In genomic region chr16:47888142-47888541, GRCh38 we compare ENCODE assay signal across 1 cellular context.
TF ChIP-seq lines count a peak whose summit lies in the region.

No MANE protein-coding gene starts in this region.

TF ChIP-seq in HepG2, 621 proteins besides CTCF, POLR2A, EP300 and RAD21 (continued from another document and continues in another):
- TF ChIP-seq, protein P1, sequence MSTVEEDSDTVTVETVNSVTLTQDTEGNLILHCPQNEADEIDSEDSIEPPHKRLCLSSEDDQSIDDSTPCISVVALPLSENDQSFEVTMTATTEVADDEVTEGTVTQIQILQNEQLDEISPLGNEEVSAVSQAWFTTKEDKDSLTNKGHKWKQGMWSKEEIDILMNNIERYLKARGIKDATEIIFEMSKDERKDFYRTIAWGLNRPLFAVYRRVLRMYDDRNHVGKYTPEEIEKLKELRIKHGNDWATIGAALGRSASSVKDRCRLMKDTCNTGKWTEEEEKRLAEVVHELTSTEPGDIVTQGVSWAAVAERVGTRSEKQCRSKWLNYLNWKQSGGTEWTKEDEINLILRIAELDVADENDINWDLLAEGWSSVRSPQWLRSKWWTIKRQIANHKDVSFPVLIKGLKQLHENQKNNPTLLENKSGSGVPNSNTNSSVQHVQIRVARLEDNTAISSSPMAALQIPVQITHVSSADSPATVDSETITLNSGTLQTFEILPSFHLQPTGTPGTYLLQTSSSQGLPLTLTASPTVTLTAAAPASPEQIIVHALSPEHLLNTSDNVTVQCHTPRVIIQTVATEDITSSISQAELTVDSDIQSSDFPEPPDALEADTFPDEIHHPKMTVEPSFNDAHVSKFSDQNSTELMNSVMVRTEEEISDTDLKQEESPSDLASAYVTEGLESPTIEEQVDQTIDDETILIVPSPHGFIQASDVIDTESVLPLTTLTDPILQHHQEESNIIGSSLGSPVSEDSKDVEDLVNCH (CRISPR knock-in tag; IDR thresholded peaks at IDR 0.05) = no peak
- TF ChIP-seq NFRKB (IDR thresholded peaks at IDR 0.05) (no peak), ZFAT (CRISPR knock-in tag; conservative IDR thresholded peaks at IDR 0.05) (no peak), DRAP1 (CRISPR knock-in tag; IDR thresholded peaks at IDR 0.05) (no peak), KAT8 (CRISPR knock-in tag; IDR thresholded peaks at IDR 0.05) (no peak), ZSCAN30 (CRISPR knock-in tag; IDR thresholded peaks at IDR 0.05) (no peak), POLR2AphosphoS5 (IDR thresholded peaks at IDR 0.05; ENCODE audit: low read depth, low read length) (no peak), ZSCAN22 (CRISPR knock-in tag; IDR thresholded peaks at IDR 0.05) (no peak), REL (CRISPR knock-in tag; conservative IDR thresholded peaks at IDR 0.05) (no peak), ZNF740 (CRISPR knock-in tag; IDR thresholded peaks at IDR 0.05) (no peak), MIER3 (CRISPR knock-in tag; IDR thresholded peaks at IDR 0.05; ENCODE audit: borderline replicate concordance) (peak; percentile 65; the same call in 1 of the 2 replicates), ZNF747 (CRISPR knock-in tag; IDR thresholded peaks at IDR 0.05; ENCODE audit: borderline replicate concordance) (no peak), ZNF30 (CRISPR knock-in tag; IDR thresholded peaks at IDR 0.05) (no peak), PRPF4 (IDR thresholded peaks at IDR 0.05; ENCODE audit: low read depth, low read length, poor library complexity, severe bottlenecking) (no peak), DPF2 (CRISPR knock-in tag; IDR thresholded peaks at IDR 0.05; ENCODE audit: borderline replicate concordance, low read depth) (no peak), JARID2 (CRISPR knock-in tag; IDR thresholded peaks at IDR 0.05; ENCODE audit: insufficient replicate concordance) (no peak), HOXA3 (CRISPR knock-in tag; IDR thresholded peaks at IDR 0.05) (no peak), NR2F6 (IDR thresholded peaks at IDR 0.05) (peak; percentile 38; the same call in 1 of the 2 replicates), NR2F6 (CRISPR knock-in tag; IDR thresholded peaks at IDR 0.05) (peak; percentile 45; the same call in 1 of the 2 replicates), ZNF207 (IDR thresholded peaks at IDR 0.05; ENCODE audit: borderline replicate concordance) (no peak), MEF2D (CRISPR knock-in tag; IDR thresholded peaks at IDR 0.05) (no peak), AFF4 (CRISPR knock-in tag; IDR thresholded peaks at IDR 0.05) (no peak), SUZ12 (IDR thresholded peaks at IDR 0.05; ENCODE audit: low read depth, low read length) (no peak), ZNF75D (CRISPR knock-in tag; IDR thresholded peaks at IDR 0.05; ENCODE audit: borderline replicate concordance) (no peak)
- TF ChIP-seq, protein P2, sequence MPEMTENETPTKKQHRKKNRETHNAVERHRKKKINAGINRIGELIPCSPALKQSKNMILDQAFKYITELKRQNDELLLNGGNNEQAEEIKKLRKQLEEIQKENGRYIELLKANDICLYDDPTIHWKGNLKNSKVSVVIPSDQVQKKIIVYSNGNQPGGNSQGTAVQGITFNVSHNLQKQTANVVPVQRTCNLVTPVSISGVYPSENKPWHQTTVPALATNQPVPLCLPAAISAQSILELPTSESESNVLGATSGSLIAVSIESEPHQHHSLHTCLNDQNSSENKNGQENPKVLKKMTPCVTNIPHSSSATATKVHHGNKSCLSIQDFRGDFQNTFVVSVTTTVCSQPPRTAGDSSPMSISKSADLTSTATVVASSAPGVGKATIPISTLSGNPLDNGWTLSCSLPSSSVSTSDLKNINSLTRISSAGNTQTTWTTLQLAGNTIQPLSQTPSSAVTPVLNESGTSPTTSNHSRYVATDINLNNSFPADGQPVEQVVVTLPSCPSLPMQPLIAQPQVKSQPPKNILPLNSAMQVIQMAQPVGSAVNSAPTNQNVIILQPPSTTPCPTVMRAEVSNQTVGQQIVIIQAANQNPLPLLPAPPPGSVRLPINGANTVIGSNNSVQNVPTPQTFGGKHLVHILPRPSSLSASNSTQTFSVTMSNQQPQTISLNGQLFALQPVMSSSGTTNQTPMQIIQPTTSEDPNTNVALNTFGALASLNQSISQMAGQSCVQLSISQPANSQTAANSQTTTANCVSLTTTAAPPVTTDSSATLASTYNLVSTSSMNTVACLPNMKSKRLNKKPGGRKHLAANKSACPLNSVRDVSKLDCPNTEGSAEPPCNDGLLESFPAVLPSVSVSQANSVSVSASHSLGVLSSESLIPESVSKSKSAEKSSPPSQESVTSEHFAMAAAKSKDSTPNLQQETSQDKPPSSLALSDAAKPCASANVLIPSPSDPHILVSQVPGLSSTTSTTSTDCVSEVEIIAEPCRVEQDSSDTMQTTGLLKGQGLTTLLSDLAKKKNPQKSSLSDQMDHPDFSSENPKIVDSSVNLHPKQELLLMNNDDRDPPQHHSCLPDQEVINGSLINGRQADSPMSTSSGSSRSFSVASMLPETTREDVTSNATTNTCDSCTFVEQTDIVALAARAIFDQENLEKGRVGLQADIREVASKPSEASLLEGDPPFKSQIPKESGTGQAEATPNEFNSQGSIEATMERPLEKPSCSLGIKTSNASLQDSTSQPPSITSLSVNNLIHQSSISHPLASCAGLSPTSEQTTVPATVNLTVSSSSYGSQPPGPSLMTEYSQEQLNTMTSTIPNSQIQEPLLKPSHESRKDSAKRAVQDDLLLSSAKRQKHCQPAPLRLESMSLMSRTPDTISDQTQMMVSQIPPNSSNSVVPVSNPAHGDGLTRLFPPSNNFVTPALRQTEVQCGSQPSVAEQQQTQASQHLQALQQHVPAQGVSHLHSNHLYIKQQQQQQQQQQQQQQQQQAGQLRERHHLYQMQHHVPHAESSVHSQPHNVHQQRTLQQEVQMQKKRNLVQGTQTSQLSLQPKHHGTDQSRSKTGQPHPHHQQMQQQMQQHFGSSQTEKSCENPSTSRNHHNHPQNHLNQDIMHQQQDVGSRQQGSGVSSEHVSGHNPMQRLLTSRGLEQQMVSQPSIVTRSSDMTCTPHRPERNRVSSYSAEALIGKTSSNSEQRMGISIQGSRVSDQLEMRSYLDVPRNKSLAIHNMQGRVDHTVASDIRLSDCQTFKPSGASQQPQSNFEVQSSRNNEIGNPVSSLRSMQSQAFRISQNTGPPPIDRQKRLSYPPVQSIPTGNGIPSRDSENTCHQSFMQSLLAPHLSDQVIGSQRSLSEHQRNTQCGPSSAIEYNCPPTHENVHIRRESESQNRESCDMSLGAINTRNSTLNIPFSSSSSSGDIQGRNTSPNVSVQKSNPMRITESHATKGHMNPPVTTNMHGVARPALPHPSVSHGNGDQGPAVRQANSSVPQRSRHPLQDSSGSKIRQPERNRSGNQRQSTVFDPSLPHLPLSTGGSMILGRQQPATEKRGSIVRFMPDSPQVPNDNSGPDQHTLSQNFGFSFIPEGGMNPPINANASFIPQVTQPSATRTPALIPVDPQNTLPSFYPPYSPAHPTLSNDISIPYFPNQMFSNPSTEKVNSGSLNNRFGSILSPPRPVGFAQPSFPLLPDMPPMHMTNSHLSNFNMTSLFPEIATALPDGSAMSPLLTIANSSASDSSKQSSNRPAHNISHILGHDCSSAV (CRISPR knock-in tag; IDR thresholded peaks at IDR 0.05; ENCODE audit: borderline replicate concordance) = no peak
- TF ChIP-seq, protein P3, sequence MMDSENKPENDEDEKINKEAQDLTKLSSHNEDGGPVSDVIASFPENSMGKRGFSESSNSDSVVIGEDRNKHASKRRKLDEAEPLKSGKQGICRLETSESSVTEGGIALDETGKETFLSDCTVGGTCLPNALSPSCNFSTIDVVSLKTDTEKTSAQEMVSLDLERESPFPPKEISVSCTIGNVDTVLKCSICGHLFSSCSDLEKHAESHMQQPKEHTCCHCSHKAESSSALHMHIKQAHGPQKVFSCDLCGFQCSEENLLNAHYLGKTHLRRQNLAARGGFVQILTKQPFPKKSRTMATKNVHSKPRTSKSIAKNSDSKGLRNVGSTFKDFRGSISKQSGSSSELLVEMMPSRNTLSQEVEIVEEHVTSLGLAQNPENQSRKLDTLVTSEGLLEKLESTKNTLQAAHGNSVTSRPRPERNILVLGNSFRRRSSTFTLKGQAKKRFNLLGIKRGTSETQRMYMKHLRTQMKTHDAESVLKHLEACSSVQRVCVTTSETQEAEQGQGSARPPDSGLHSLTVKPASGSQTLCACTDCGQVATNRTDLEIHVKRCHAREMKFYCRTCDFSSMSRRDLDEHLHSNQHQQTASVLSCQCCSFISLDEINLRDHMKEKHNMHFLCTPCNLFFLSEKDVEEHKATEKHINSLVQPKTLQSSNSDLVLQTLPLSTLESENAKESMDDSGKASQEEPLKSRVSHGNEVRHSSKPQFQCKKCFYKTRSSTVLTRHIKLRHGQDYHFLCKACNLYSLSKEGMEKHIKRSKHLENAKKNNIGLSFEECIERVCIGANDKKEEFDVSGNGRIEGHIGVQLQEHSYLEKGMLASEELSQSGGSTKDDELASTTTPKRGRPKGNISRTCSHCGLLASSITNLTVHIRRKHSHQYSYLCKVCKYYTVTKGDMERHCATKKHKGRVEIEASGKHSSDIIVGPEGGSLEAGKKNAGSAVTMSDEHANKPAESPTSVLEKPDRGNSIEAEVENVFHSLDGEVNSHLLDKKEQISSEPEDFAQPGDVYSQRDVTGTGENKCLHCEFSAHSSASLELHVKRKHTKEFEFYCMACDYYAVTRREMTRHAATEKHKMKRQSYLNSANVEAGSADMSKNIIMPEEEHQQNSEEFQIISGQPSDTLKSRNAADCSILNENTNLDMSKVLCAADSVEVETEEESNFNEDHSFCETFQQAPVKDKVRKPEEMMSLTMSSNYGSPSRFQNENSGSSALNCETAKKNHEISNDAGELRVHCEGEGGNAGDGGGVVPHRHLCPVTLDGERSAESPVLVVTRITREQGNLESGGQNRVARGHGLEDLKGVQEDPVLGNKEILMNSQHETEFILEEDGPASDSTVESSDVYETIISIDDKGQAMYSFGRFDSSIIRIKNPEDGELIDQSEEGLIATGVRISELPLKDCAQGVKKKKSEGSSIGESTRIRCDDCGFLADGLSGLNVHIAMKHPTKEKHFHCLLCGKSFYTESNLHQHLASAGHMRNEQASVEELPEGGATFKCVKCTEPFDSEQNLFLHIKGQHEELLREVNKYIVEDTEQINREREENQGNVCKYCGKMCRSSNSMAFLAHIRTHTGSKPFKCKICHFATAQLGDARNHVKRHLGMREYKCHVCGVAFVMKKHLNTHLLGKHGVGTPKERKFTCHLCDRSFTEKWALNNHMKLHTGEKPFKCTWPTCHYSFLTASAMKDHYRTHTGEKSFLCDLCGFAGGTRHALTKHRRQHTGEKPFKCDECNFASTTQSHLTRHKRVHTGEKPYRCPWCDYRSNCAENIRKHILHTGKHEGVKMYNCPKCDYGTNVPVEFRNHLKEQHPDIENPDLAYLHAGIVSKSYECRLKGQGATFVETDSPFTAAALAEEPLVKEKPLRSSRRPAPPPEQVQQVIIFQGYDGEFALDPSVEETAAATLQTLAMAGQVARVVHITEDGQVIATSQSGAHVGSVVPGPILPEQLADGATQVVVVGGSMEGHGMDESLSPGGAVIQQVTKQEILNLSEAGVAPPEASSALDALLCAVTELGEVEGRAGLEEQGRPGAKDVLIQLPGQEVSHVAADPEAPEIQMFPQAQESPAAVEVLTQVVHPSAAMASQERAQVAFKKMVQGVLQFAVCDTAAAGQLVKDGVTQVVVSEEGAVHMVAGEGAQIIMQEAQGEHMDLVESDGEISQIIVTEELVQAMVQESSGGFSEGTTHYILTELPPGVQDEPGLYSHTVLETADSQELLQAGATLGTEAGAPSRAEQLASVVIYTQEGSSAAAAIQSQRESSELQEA (CRISPR knock-in tag; IDR thresholded peaks at IDR 0.05; ENCODE audit: not compliant biosample characterization) = no peak
- TF ChIP-seq, protein P4, sequence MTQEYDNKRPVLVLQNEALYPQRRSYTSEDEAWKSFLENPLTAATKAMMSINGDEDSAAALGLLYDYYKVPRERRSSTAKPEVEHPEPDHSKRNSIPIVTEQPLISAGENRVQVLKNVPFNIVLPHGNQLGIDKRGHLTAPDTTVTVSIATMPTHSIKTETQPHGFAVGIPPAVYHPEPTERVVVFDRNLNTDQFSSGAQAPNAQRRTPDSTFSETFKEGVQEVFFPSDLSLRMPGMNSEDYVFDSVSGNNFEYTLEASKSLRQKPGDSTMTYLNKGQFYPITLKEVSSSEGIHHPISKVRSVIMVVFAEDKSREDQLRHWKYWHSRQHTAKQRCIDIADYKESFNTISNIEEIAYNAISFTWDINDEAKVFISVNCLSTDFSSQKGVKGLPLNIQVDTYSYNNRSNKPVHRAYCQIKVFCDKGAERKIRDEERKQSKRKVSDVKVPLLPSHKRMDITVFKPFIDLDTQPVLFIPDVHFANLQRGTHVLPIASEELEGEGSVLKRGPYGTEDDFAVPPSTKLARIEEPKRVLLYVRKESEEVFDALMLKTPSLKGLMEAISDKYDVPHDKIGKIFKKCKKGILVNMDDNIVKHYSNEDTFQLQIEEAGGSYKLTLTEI (CRISPR knock-in tag; conservative IDR thresholded peaks at IDR 0.05) = no peak
